8 cellular contexts compared by ENCODE assay signal in the genomic region with DNA sequence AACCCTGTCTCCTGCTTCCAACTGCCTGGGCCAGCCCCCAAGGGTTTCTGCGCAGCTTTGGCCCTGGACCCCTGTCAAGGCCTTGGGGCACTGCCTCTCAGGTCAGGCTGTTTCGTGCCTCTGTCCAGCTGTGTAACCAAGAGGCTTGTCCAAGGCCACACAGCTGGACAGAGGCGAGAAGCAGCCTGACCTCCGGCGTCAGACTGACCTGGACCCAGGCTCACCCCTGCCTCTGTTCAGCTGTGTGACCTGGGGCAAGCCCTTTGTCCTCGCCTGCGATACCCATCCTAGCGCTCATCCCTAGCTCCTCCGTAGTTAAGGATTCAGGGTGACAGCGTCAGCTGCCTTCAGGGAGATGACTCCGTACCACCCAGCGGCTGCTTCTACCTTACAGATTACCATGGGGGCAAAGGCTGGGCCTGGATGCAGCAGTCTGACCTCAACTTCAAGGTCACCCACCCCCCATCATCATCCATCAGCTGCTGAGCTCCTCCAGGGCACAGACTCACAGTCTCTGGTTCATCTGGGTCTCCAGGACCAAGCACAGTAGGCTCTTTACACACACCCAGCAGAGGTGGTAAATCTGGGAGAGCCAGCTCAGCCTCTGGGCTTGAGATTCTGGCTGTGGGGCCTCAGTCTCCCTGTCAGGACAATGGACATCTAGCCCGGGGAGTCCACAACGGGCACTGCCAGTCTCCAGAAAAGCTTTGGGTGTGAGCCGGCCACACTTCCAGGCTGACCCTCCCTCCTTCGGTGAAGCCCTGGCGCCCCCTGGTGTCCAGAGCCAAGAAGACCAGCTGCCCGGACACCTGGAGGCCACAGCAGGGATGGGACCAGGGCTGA. TPM values are rescaled to one million over a fixed set of nuclear protein-coding genes. Genes with fewer than 3 reads are reported as not detected.
DNase-seq lines count a peak whose midpoint lies in the region; ATAC-seq, FAIRE-seq and TF ChIP-seq lines count a peak whose summit lies in the region.

No MANE protein-coding gene starts in this region.

- no peak overlapping the region for H3K4me3 ChIP-seq in Caco-2 (ENCODE audit: low read depth, low read length)
- H3K4me3 ChIP-seq in HEK293 (ENCODE audit: low read depth, low read length) = no peak overlapping the region
- no peak overlapping the region for H3K4me3 ChIP-seq in bronchial epithelial cell (ENCODE audit: low read depth, low read length)
- no peak overlapping the region for H3K4me3 ChIP-seq in kidney epithelial cell (ENCODE audit: low read depth, low read length)

- no peak for FAIRE-seq in bronchial epithelial cell (lab: Jason Lieb, UNC)

- H3K4me1 Mint-ChIP-seq in Caco-2 (ENCODE audit: low read depth, unreplicated experiment) = peaks cover 11% of the 10 kb centered on the region

- H3K4me1 ChIP-seq in Caco-2 = no peaks in the 10 kb centered on the region
- H3K4me1 ChIP-seq in HEK293 (ENCODE audit: control insufficient read depth, insufficient read depth, low read length) = no peaks in the 10 kb centered on the region; the same call in 1 of the 2 replicates

- POLR2A ChIA-PET in Caco-2 (lab: Charles Lee) = interaction anchor here (0.5 to 0.6 kb wide), 2 partner anchors 238 to 418 kb away, joined by 3 read pairs; partner anchors contain the start of gene LRSAM1
- POLR2A ChIA-PET in HEK293 (lab: Yijun Ruan, JAX) = interaction anchor here (0.6 to 1.5 kb wide), 7 partner anchors 10 to 368 kb away, joined by 3 to 8 read pairs (median 3); partner anchors contain the start of gene TOR2A

- no peak overlapping the region for H3K27ac Mint-ChIP-seq in Caco-2 (ENCODE audit: unreplicated experiment)

- H3K27me3 ChIP-seq in Caco-2 (replicated peaks; ENCODE audit: control insufficient read depth, insufficient read depth, low read length) (no peaks in the 10 kb centered on the region), bronchial epithelial cell (ENCODE audit: control insufficient read depth, insufficient read depth, low read length) (no peaks in the 10 kb centered on the region), kidney epithelial cell (ENCODE audit: control insufficient read depth, insufficient read depth, low read length) (no peaks in the 10 kb centered on the region)

- no peaks in the 10 kb centered on the region for H3K27me3 Mint-ChIP-seq in Caco-2 (ENCODE audit: insufficient read depth, unreplicated experiment)

- H3K9me3 Mint-ChIP-seq in Caco-2 (ENCODE audit: unreplicated experiment) = no peaks in the 10 kb centered on the region

- no TSS peak for BruUV-seq in Caco-2 (replicated peaks; lab: Mats Ljungman, UMichigan)

- peak; percentile 94 to 95 for TF ChIP-seq CTCF in Caco-2 (IDR thresholded peaks at IDR 0.05; ENCODE audit: insufficient read depth in 1 of 2, low read depth in 1 of 2, low read length in 1 of 2, severe bottlenecking in 1 of 2, unreplicated experiment in 1 of 2)
- peak; percentile 87 for TF ChIP-seq CTCF in HEK293 (tag by site-specific recombination; IDR thresholded peaks at IDR 0.05)
- TF ChIP-seq CTCF in bronchial epithelial cell (IDR thresholded peaks at IDR 0.05; ENCODE audit: insufficient read depth, low read length, severe bottlenecking) = peak; percentile 93
- TF ChIP-seq CTCF in kidney epithelial cell (IDR thresholded peaks at IDR 0.05; ENCODE audit: insufficient read depth, low read length, poor library complexity, severe bottlenecking) = peak; percentile 96

- ATAC-seq in GM19328 (IDR thresholded peaks at IDR 0.05; ENCODE audit: unreplicated experiment) = no peak

- DNase-seq in Caco-2 (peak; percentile 88 to 93), NCI-H2196 treated with DMSO at 0.1 percent for 48 hours (lab: John Stamatoyannopoulos, UW; ENCODE audit: unreplicated experiment) (peak; percentile 72), bronchial epithelial cell (ENCODE audit: low read depth) (peak; percentile 54), kidney epithelial cell (ENCODE audit: low read depth) (no peak)
- DNase-seq in activated CD4-positive, CD25-positive, alpha-beta regulatory T cell (lab: John Stamatoyannopoulos, UW) = peak; percentile 60 to 82 (median 69)
- DNase-seq in stimulated activated CD4-positive, alpha-beta T cell treated with anti-CD3 and anti-CD28 coated beads, Interleukin-1b, Interleukin-23, amount 100 ng/mL, for 48 hours = peak; percentile 83

- no peak overlapping the region for H3K27ac ChIP-seq in HEK293 (ENCODE audit: extremely low read depth, low read depth, low read length)

- H3K36me3 ChIP-seq in Caco-2 (ENCODE audit: control insufficient read depth, insufficient read depth, low read length) (no peaks in the 10 kb centered on the region), HEK293 (ENCODE audit: control insufficient read depth in 2 of 2, insufficient read depth in 1 of 2, low read length in 2 of 2) (peaks cover 0 to 59% of the 10 kb centered on the region in 2 experiments; a peak in 2 of 3 replicates), bronchial epithelial cell (ENCODE audit: control insufficient read depth, insufficient read depth, low read length) (peaks cover 8% of the 10 kb centered on the region), kidney epithelial cell (ENCODE audit: control insufficient read depth, insufficient read depth, low read length) (peaks cover 2% of the 10 kb centered on the region)

- H3K9me3 ChIP-seq in Caco-2 (no peaks in the 10 kb centered on the region), HEK293 (ENCODE audit: control insufficient read depth, insufficient read depth, low read depth, low read length) (no peaks in the 10 kb centered on the region)

- H3K36me3 Mint-ChIP-seq in Caco-2 (ENCODE audit: insufficient read depth, unreplicated experiment) = peaks cover 5% of the 10 kb centered on the region

- CTCF ChIA-PET in Caco-2 (lab: Charles Lee) (interaction anchor here (0.5 to 2.6 kb wide), 22 partner anchors 25 to 407 kb away, joined by 3 to 37 read pairs (median 4); partner anchors contain the start of genes FPGS, ST6GALNAC4 and TOR2A), HEK293 (lab: Yijun Ruan, JAX) (interaction anchor here (0.6 to 3.0 kb wide), 65 partner anchors 9 to 610 kb away, joined by 3 to 46 read pairs (median 4); partner anchors contain the start of genes CDK9, ENG, FPGS and PTRH1)

- intact Hi-C loops in Caco-2 (cut with micrococcal nuclease; ENCODE audit: unreplicated experiment) = loop anchor here (1.0 to 5.0 kb wide), 5 partner anchors 48 to 279 kb away; partner anchors contain the start of genes CDK9, FPGS, ST6GALNAC4 and TOR2A

- H3K4me3 Mint-ChIP-seq in Caco-2 (ENCODE audit: unreplicated experiment) = no peak overlapping the region

TF ChIP-seq in HEK293, 187 proteins besides CTCF, POLR2A, EP300 and RAD21 (continues in another document):
- TF ChIP-seq ZNF501 (tag by site-specific recombination; IDR thresholded peaks at IDR 0.05) (0 out of 2 replicates have a peak, but pooled peaks have one; percentile 57), ZNF596 (tag by site-specific recombination; IDR thresholded peaks at IDR 0.05) (no peak), ZNF600 (tag by site-specific recombination; IDR thresholded peaks at IDR 0.05) (peak; percentile 85), ZSCAN30 (tag by site-specific recombination; IDR thresholded peaks at IDR 0.05) (peak; percentile 94), ZNF18 (tag by site-specific recombination; IDR thresholded peaks at IDR 0.05) (0 out of 2 replicates have a peak, but pooled peaks have one; percentile 27), KLF1 (tag by site-specific recombination; IDR thresholded peaks at IDR 0.05) (no peak), ZNF843 (tag by site-specific recombination; IDR thresholded peaks at IDR 0.05) (no peak), ZNF654 (tag by site-specific recombination; IDR thresholded peaks at IDR 0.05; ENCODE audit: low read depth) (peak; percentile 75), HOXC10 (CRISPR knock-in tag; IDR thresholded peaks at IDR 0.05) (no peak)
- TF ChIP-seq, protein P1, sequence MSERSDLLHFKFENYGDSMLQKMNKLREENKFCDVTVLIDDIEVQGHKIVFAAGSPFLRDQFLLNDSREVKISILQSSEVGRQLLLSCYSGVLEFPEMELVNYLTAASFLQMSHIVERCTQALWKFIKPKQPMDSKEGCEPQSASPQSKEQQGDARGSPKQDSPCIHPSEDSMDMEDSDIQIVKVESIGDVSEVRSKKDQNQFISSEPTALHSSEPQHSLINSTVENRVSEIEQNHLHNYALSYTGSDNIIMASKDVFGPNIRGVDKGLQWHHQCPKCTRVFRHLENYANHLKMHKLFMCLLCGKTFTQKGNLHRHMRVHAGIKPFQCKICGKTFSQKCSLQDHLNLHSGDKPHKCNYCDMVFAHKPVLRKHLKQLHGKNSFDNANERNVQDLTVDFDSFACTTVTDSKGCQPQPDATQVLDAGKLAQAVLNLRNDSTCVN (tag by site-specific recombination; optimal IDR thresholded peaks at IDR 0.05) = no peak

RNA-seq across cellular contexts. Expression of gene AK1, which starts 7.9 kb away (rescaled TPM):
- total RNA-seq in Caco-2 (2022) (39.2 and 41.5 TPM in 2 replicates), bronchial epithelial cell (19.0 and 54.0 TPM in 2 replicates), kidney epithelial cell (44.8 and 56.4 TPM in 2 replicates)

RNA-seq across cellular contexts. Expression of gene ENG, which starts 15.1 kb away (rescaled TPM):
- total RNA-seq in Caco-2 (2022) (0.18 and 0.53 TPM in 2 replicates), bronchial epithelial cell (0.13 and 2.4 TPM in 2 replicates), kidney epithelial cell (3.4 and 6.3 TPM in 2 replicates)

RNA-seq across cellular contexts. Expression of gene ST6GALNAC6, which starts 29.9 kb away (rescaled TPM):
- total RNA-seq in Caco-2 (2022) = 20.7 and 25.1 TPM in 2 replicates
- 18.2 and 18.4 TPM in 2 replicates for total RNA-seq in bronchial epithelial cell
- total RNA-seq in kidney epithelial cell = 25.6 and 31.1 TPM in 2 replicates

RNA-seq across cellular contexts. Expression of gene ST6GALNAC4, which starts 47.3 kb away (rescaled TPM):
- 12.1 and 13.2 TPM in 2 replicates for total RNA-seq in Caco-2 (2022)
- 21.3 and 21.8 TPM in 2 replicates for total RNA-seq in bronchial epithelial cell
- total RNA-seq in kidney epithelial cell = 21.0 and 32.5 TPM in 2 replicates
